ENCODE assay signal across 9 cellular contexts in genomic region chr1:35544976-35545375, GRCh38. TPM values are rescaled to one million over a fixed set of nuclear protein-coding genes. Genes with fewer than 3 reads are reported as not detected.
DNase-seq lines count a peak whose midpoint lies in the region; TF ChIP-seq lines count a peak whose summit lies in the region.
"Had no signal": no experiment of that assay in that cellular context is flagged by ENCODE, and none has a peak within 500 bp of the region (broad histone marks: within the 10 kb centered on the region; RNA-seq: fewer than 3 reads in every experiment).

No MANE protein-coding gene starts in this region.

- peaks cover 56% of the 10 kb centered on the region for H3K36me3 Mint-ChIP-seq in activated CD4-positive, alpha-beta T cell treated with anti-CD3 and anti-CD28 coated beads, Interleukin-2, amount 10 ng/mL, durations not matched to agents 7 days and 5 days (ENCODE audit: low read depth)
- H3K36me3 Mint-ChIP-seq in progenitor cell of endocrine pancreas (ENCODE audit: insufficient read depth), result peaks cover 24% of the 10 kb centered on the region

- POLR2A ChIA-PET in activated CD4-positive, alpha-beta T cell treated with anti-CD3 and anti-CD28 coated beads, Interleukin-2, amount 10 ng/mL, durations not matched to agents 7 days and 5 days (lab: Charles Lee), result no interaction called here

- no peaks in the 10 kb centered on the region for H3K9me3 Mint-ChIP-seq in activated CD4-positive, alpha-beta T cell treated with anti-CD3 and anti-CD28 coated beads, Interleukin-2, amount 10 ng/mL, durations not matched to agents 7 days and 5 days
- no peaks in the 10 kb centered on the region for H3K9me3 Mint-ChIP-seq in progenitor cell of endocrine pancreas (ENCODE audit: low read depth)

- DNase-seq in A172 (ENCODE audit: low spot score) (peak; percentile 11), ELR (ENCODE audit: low read depth) (peak; percentile 56), NCI-H1930 (lab: John Stamatoyannopoulos, UW) (peak; percentile 16 to 30), fibroblast of peridontal ligament (ENCODE audit: extremely low read depth) (peak; percentile 74), progenitor cell of endocrine pancreas (ENCODE audit: low spot score, unreplicated experiment) (no peak), NCI-H128 (lab: John Stamatoyannopoulos, UW; ENCODE audit: unreplicated experiment) (no peak), NCI-H1048 (lab: John Stamatoyannopoulos, UW) (no peak)
- peak; percentile 67 for DNase-seq in activated CD4-positive, alpha-beta T cell treated with anti-CD3 and anti-CD28 coated beads, Interleukin-2, amount 10 ng/mL, durations not matched to agents 7 days and 5 days

- no peak overlapping the region for H3K4me3 Mint-ChIP-seq in activated CD4-positive, alpha-beta T cell treated with anti-CD3 and anti-CD28 coated beads, Interleukin-2, amount 10 ng/mL, durations not matched to agents 7 days and 5 days
- no peak overlapping the region for H3K4me3 Mint-ChIP-seq in progenitor cell of endocrine pancreas (ENCODE audit: low read depth)

- peaks cover 30% of the 10 kb centered on the region for H3K4me1 Mint-ChIP-seq in activated CD4-positive, alpha-beta T cell treated with anti-CD3 and anti-CD28 coated beads, Interleukin-2, amount 10 ng/mL, durations not matched to agents 7 days and 5 days
- peaks cover 5% of the 10 kb centered on the region for H3K4me1 Mint-ChIP-seq in progenitor cell of endocrine pancreas (ENCODE audit: low read depth)

- TF ChIP-seq CTCF in progenitor cell of endocrine pancreas (IDR thresholded peaks at IDR 0.05; ENCODE audit: unreplicated experiment), result peak; percentile 75

- no peaks in the 10 kb centered on the region for H3K27me3 Mint-ChIP-seq in activated CD4-positive, alpha-beta T cell treated with anti-CD3 and anti-CD28 coated beads, Interleukin-2, amount 10 ng/mL, durations not matched to agents 7 days and 5 days
- no peaks in the 10 kb centered on the region for H3K27me3 Mint-ChIP-seq in progenitor cell of endocrine pancreas

- no peak overlapping the region for H3K27ac Mint-ChIP-seq in activated CD4-positive, alpha-beta T cell treated with anti-CD3 and anti-CD28 coated beads, Interleukin-2, amount 10 ng/mL, durations not matched to agents 7 days and 5 days
- H3K27ac Mint-ChIP-seq in progenitor cell of endocrine pancreas, result peak overlapping the region; percentile 92

- CTCF ChIA-PET in activated CD4-positive, alpha-beta T cell treated with anti-CD3 and anti-CD28 coated beads, Interleukin-2, amount 10 ng/mL, durations not matched to agents 7 days and 5 days (lab: Charles Lee), result interaction anchor here (0.6 to 2.0 kb wide), 6 partner anchors 11 to 351 kb away, joined by 3 to 9 read pairs (median 4); no protein-coding TSS in a partner anchor

RNA-seq across cellular contexts. Expression of gene KIAA0319L, which starts 12.2 kb away (rescaled TPM):
- 13.9 and 15.7 TPM in 2 replicates for total RNA-seq in A172 (2014; rRNA removed; shearing (Covaris generic))
- 10 to 100 TPM; 37.6 to 46.3 TPM for total RNA-seq in activated CD4-positive, alpha-beta T cell treated with anti-CD3 and anti-CD28 coated beads, Interleukin-2, amount 10 ng/mL, durations not matched to agents 7 days and 5 days
- 70.0 and 70.5 TPM in 2 replicates for total RNA-seq in progenitor cell of endocrine pancreas

RNA-seq across cellular contexts. Expression of gene NCDN, which starts 12.6 kb away (rescaled TPM):
- 8.0 and 8.4 TPM in 2 replicates for total RNA-seq in A172 (2014; rRNA removed; shearing (Covaris generic))
- 10 to 100 TPM; 19.4 to 21.4 TPM for total RNA-seq in activated CD4-positive, alpha-beta T cell treated with anti-CD3 and anti-CD28 coated beads, Interleukin-2, amount 10 ng/mL, durations not matched to agents 7 days and 5 days
- total RNA-seq in progenitor cell of endocrine pancreas, result 25.2 and 25.3 TPM in 2 replicates

RNA-seq across cellular contexts. Expression of gene TFAP2E, which starts 28.1 kb away (rescaled TPM):
- not detected in 2 replicates for total RNA-seq in A172 (2014; rRNA removed; shearing (Covaris generic))
- under 1 TPM; 0.42 to 0.65 TPM for total RNA-seq in activated CD4-positive, alpha-beta T cell treated with anti-CD3 and anti-CD28 coated beads, Interleukin-2, amount 10 ng/mL, durations not matched to agents 7 days and 5 days
- 0.55 and 0.84 TPM in 2 replicates for total RNA-seq in progenitor cell of endocrine pancreas
- total RNA-seq: endothelial cell of umbilical vein had no signal

Comparison
In these comparisons a context has a peak if more than half of its experiments do, and no peak if none do; other contexts are left out.
1. DNase-seq: peak in A172 (single experiment), ELR (single experiment), NCI-H1930 (2 of 2), activated CD4-positive, alpha-beta T cell treated with anti-CD3 and anti-CD28 coated beads, Interleukin-2, amount 10 ng/mL, durations not matched to agents 7 days and 5 days (single experiment) and fibroblast of peridontal ligament (single experiment); none in progenitor cell of endocrine pancreas (single experiment), NCI-H128 (single experiment) and NCI-H1048 (single experiment).